23 cellular contexts compared by ENCODE assay signal in the genomic region with DNA sequence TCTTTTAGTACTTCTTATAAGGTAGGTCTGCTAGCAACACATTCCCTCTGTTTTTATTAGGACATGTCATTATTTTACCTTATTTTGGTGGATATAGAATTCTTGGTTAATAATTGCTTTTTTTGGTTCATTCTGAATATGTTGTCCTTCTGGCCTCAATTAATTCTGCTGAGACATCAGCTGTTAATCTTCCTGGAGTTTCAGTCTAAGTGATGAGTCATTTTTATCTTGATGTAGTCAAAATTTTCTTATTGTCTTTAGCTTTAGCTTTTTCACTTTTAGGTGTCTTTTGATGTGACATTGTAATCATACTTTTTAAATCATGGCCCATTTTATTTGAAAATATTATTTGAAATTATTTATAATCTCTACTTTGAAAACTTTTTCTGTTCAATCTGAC.
DNase-seq lines count a peak whose midpoint lies in the region; ATAC-seq, FAIRE-seq and TF ChIP-seq lines count a peak whose summit lies in the region.
"Had no signal": no experiment of that assay in that cellular context is flagged by ENCODE, and none has a peak within 500 bp of the region (broad histone marks: within the 10 kb centered on the region; RNA-seq: fewer than 3 reads in every experiment).

No MANE protein-coding gene starts in this region.

- CTCF ChIA-PET in K562 (lab: Yijun Ruan, JAX; ENCODE audit: low intra/inter-chr PET ratio) = interaction anchor here (1.2 kb wide), 1 partner anchor 182 kb away, joined by 3 read pairs; no protein-coding TSS in a partner anchor

- H3K4me1 ChIP-seq in K562 (replicated peaks in 1 of 2; ENCODE audit: control insufficient read depth in 2 of 2, insufficient read depth in 2 of 2, low read length in 2 of 2) = no peaks in the 10 kb centered on the region
- H3K4me1 ChIP-seq: BE2C, Peyer's patch, SJCRH30 had no signal

- no peaks in the 10 kb centered on the region for H4K20me1 ChIP-seq in K562 (replicated peaks; ENCODE audit: control insufficient read depth, insufficient read depth, low read length)

- no peak overlapping the region for H3K9ac ChIP-seq in K562 (ENCODE audit: insufficient read depth in 1 of 2, low read depth in 2 of 2, low read length in 2 of 2)

- POLR2A ChIA-PET in K562 (lab: Yijun Ruan, JAX) = interaction anchor here (0.8 kb wide), 1 partner anchor 22 kb away, joined by 3 read pairs; no protein-coding TSS in a partner anchor

- BruUV-seq in K562 (replicated peaks; lab: Mats Ljungman, UMichigan) = no TSS peak

- H3K27ac ChIP-seq in K562 (ENCODE audit: extremely low read depth, low read depth, low read length) = no peak overlapping the region
- H3K27ac ChIP-seq: Peyer's patch, SJCRH30 had no signal

- no peaks in the 10 kb centered on the region for H3K27me3 ChIP-seq in K562 (ENCODE audit: control insufficient read depth in 2 of 2, insufficient read depth in 2 of 2, low read length in 2 of 2)
- H3K27me3 ChIP-seq: BE2C, Peyer's patch, SJCRH30 had no signal

- TF ChIP-seq CTCF in K562 (IDR thresholded peaks at IDR 0.05 in 2 of 3, conservative IDR thresholded peaks at IDR 0.05 in 1 of 3; ENCODE audit: insufficient read depth in 2 of 3, low read depth in 1 of 3, low read length in 3 of 3) (no peak), fibroblast of villous mesenchyme (IDR thresholded peaks at IDR 0.05; ENCODE audit: insufficient read depth, low read depth, low read length) (no peak)

- intact Hi-C loops in K562 (cut with micrococcal nuclease) = no loop called here

- no peak for TF ChIP-seq RAD21 in K562 (CRISPR knock-in tag; conservative IDR thresholded peaks at IDR 0.05 in 1 of 2, IDR thresholded peaks at IDR 0.05 in 1 of 2)

- no peak overlapping the region for H2AFZ ChIP-seq in K562 (ENCODE audit: low read depth, low read length)

- FAIRE-seq in GM18507 (lab: Jason Lieb, UNC) = peak; percentile 39
- no peak for FAIRE-seq in K562 (lab: Jason Lieb, UNC)
- no peak for FAIRE-seq in GM19239 (lab: Jason Lieb, UNC)
- FAIRE-seq: A204.1, HTR-8/SVneo had no signal

- H3K9me1 ChIP-seq in K562 (ENCODE audit: control insufficient read depth, insufficient read depth, low read length) = no peaks in the 10 kb centered on the region

- H3K4me3 ChIP-seq in K562 = no peak overlapping the region
- no peak overlapping the region for H3K4me3 ChIP-seq in fibroblast of villous mesenchyme (ENCODE audit: low read depth, low read length)
- H3K4me3 ChIP-seq: Peyer's patch, SJCRH30 had no signal

- no peak for TF ChIP-seq EP300 in K562 (IDR thresholded peaks at IDR 0.05; ENCODE audit: low read length)

- ATAC-seq in K562 = no peak

- no peaks in the 10 kb centered on the region for H3K79me2 ChIP-seq in K562 (ENCODE audit: control insufficient read depth, insufficient read depth, low read length)

- no peaks in the 10 kb centered on the region; the same call in none of the 2 replicates for H3K9me3 ChIP-seq in K562 (replicated peaks; ENCODE audit: control insufficient read depth, insufficient read depth, low read depth, low read length)
- H3K9me3 ChIP-seq: BE2C, Peyer's patch, SJCRH30 had no signal

- H3K36me3 ChIP-seq in K562 (ENCODE audit: control insufficient read depth, insufficient read depth, low read length) = no peaks in the 10 kb centered on the region
- H3K36me3 ChIP-seq: BE2C, Peyer's patch, SJCRH30 had no signal

- no peak overlapping the region for H3K4me2 ChIP-seq in K562 (ENCODE audit: insufficient read depth, low read length)

- in situ Hi-C loops in K562 (cut with MboI) = no loop called here

- DNase-seq in AG08395 (ENCODE audit: low spot score) = peak; percentile 4
- no peak for DNase-seq in GM18507 (ENCODE audit: extremely low spot score, insufficient read length, low read depth)
- peak in 1 of 4 experiments; percentile 16 for DNase-seq in K562 (ENCODE audit: extremely low read depth in 1 of 4, low spot score in 3 of 4)
- peak; percentile 13 for DNase-seq in fibroblast of villous mesenchyme (ENCODE audit: low read depth)
- DNase-seq in HuH-7 (ENCODE audit: low spot score) = no peak
- no peak for DNase-seq in stimulated activated CD4-positive, alpha-beta T cell treated with anti-CD3 and anti-CD28 coated beads, Interleukin-2, amount 100 ng/mL, for 24 hours
- no peak for DNase-seq in GM19239 (ENCODE audit: insufficient read length, low spot score)
- DNase-seq: BE2C, DMS79 treated with DMSO at 0.1 percent for 48 hours, H9, HFFc6, IMR-90, MV-4-11, NCI-H1417, NCI-H1694 treated with DMSO at 0.1 percent for 48 hours, NCI-H2081 treated with DMSO at 0.1 percent for 48 hours, NCI-H2171 treated with DMSO at 0.1 percent for 48 hours, NCI-H524 treated with DMSO at 0.1 percent for 48 hours, NCI-H82, Peyer's patch, SJCRH30 had no signal

- TF ChIP-seq POLR2A in K562 (conservative IDR thresholded peaks at IDR 0.05) = no peak

TF ChIP-seq in K562, 482 proteins besides CTCF, POLR2A, EP300 and RAD21 (continues in another document):
- peak; percentile 80 for TF ChIP-seq SMARCA4 (IDR thresholded peaks at IDR 0.05)
- TF ChIP-seq, protein P1, sequence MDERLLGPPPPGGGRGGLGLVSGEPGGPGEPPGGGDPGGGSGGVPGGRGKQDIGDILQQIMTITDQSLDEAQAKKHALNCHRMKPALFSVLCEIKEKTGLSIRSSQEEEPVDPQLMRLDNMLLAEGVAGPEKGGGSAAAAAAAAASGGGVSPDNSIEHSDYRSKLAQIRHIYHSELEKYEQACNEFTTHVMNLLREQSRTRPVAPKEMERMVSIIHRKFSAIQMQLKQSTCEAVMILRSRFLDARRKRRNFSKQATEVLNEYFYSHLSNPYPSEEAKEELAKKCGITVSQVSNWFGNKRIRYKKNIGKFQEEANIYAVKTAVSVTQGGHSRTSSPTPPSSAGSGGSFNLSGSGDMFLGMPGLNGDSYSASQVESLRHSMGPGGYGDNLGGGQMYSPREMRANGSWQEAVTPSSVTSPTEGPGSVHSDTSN (CRISPR knock-in tag; IDR thresholded peaks at IDR 0.05; ENCODE audit: low read depth) = no peak
- TF ChIP-seq, protein P1 (tag; conservative IDR thresholded peaks at IDR 0.05; ENCODE audit: low read depth) = peak; percentile 44; the same call in 1 of the 2 replicates
- no peak for TF ChIP-seq ZNF239 (CRISPR knock-in tag; IDR thresholded peaks at IDR 0.05)
- TF ChIP-seq NFE2 (IDR thresholded peaks at IDR 0.05; ENCODE audit: low read depth) = peak; percentile 45
- peak; percentile 95 for TF ChIP-seq FOSL1 (tag; conservative IDR thresholded peaks at IDR 0.05)
- TF ChIP-seq ARID1B (IDR thresholded peaks at IDR 0.05) = peak; percentile 79
- TF ChIP-seq HDAC6 (IDR thresholded peaks at IDR 0.05; ENCODE audit: low read depth, low read length) = no peak
- peak; percentile 49 for TF ChIP-seq SOX6 (IDR thresholded peaks at IDR 0.05)
- peak; percentile 64; the same call in 1 of the 2 replicates for TF ChIP-seq JUN (IDR thresholded peaks at IDR 0.05; ENCODE audit: borderline replicate concordance, low read depth, low read length)
- no peak for TF ChIP-seq JUN (CRISPR knock-in tag; IDR thresholded peaks at IDR 0.05; ENCODE audit: borderline replicate concordance)
- peak; percentile 78 for TF ChIP-seq DPF2 (IDR thresholded peaks at IDR 0.05)
- TF ChIP-seq JUNB (CRISPR knock-in tag; conservative IDR thresholded peaks at IDR 0.05) = 0 out of 2 replicates have a peak, but pooled peaks have one; percentile 12
- TF ChIP-seq NFATC3 (IDR thresholded peaks at IDR 0.05) = no peak
- TF ChIP-seq FOXJ3 (CRISPR knock-in tag; IDR thresholded peaks at IDR 0.05) = no peak
- peak; percentile 76 for TF ChIP-seq MEIS2 (IDR thresholded peaks at IDR 0.05; ENCODE audit: partially characterized antibody)
- TF ChIP-seq, protein P2, sequence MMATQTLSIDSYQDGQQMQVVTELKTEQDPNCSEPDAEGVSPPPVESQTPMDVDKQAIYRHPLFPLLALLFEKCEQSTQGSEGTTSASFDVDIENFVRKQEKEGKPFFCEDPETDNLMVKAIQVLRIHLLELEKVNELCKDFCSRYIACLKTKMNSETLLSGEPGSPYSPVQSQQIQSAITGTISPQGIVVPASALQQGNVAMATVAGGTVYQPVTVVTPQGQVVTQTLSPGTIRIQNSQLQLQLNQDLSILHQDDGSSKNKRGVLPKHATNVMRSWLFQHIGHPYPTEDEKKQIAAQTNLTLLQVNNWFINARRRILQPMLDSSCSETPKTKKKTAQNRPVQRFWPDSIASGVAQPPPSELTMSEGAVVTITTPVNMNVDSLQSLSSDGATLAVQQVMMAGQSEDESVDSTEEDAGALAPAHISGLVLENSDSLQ (IDR thresholded peaks at IDR 0.05) = peak; percentile 55
- TF ChIP-seq TRIM24 (IDR thresholded peaks at IDR 0.05) = peak; percentile 49 to 82; a peak in 3 of 4 replicates
- peak; percentile 25; the same call in 1 of the 2 replicates for TF ChIP-seq TRIM28 (IDR thresholded peaks at IDR 0.05)
- TF ChIP-seq MAFG (tag; conservative IDR thresholded peaks at IDR 0.05) = peak; percentile 82
- peak; percentile 79 for TF ChIP-seq C11orf30 (IDR thresholded peaks at IDR 0.05; ENCODE audit: low read depth)
- peak; percentile 71 for TF ChIP-seq SMARCE1 (IDR thresholded peaks at IDR 0.05)
- TF ChIP-seq, protein P3, sequence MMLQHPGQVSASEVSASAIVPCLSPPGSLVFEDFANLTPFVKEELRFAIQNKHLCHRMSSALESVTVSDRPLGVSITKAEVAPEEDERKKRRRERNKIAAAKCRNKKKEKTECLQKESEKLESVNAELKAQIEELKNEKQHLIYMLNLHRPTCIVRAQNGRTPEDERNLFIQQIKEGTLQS (IDR thresholded peaks at IDR 0.05) = peak; percentile 92
- TF ChIP-seq, protein P3 (CRISPR knock-in tag; conservative IDR thresholded peaks at IDR 0.05) = no peak
- TF ChIP-seq JUND (IDR thresholded peaks at IDR 0.05; ENCODE audit: borderline replicate concordance, low read depth, low read length) = peak; percentile 91
- TF ChIP-seq JUND (tag; IDR thresholded peaks at IDR 0.05; ENCODE audit: borderline replicate concordance, low read depth, low read length) = peak; percentile 85
- TF ChIP-seq BACH1 (tag; IDR thresholded peaks at IDR 0.05) = 0 out of 2 replicates have a peak, but pooled peaks have one; percentile 48
- TF ChIP-seq ZNF316 (IDR thresholded peaks at IDR 0.05) = peak; percentile 89

Comparison
In these comparisons a context has a peak if more than half of its experiments do, and no peak if none do; other contexts are left out.
1. DNase-seq: peak in AG08395 (single experiment) and fibroblast of villous mesenchyme (single experiment); none in GM18507 (single experiment), HuH-7 (single experiment), stimulated activated CD4-positive, alpha-beta T cell treated with anti-CD3 and anti-CD28 coated beads, Interleukin-2, amount 100 ng/mL, for 24 hours (0 of 2) and GM19239 (single experiment).